Comparison of ENCODE assay signal across 15 cellular contexts in the genomic region with DNA sequence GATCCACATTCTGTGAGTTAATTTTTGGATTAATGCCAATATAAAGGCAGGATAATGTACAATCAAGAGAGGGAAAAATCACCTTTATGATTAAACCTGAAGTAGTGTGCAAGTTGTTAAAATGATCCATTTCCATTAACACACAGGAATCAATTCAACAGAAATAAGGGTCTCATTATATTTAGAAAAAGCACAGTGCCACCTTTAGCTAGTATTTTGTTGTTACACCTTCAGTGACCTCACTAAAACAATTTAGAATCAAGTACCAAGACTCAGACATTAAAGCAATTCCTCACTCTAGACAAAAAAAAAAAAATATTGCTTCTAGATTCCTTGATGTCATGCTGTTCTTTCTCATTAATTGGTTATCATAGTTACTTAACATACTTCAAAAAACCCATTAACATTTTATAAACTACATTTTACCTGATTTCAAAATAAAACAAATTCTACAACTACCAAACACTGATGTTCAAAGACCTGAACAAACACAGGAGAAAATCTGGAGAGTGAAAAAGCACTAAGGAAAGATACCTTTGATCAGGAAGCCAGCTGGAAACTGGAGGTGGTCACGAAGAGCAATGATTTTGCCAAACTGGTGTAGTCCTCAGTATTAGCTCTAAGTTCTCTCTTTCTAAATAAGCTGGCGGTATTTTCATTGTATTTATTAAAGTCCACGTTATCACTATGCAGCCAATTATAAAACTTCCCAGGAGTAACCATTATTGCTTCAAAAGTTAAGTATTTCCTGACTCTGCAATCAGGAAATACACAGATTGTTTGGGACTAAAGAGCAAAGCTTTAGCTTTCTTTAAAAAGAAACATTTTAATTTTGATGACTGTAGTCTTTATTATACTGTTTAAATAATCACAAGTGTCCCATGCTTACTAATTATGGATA.
A peak's percentile ranks its signal among the peaks of the same experiment; 100 is the strongest.
DNase-seq lines count a peak whose midpoint lies in the region; ATAC-seq and TF ChIP-seq lines count a peak whose summit lies in the region.
"Had no signal": no experiment of that assay in that cellular context is flagged by ENCODE, and none has a peak within 500 bp of the region (broad histone marks: within the 10 kb centered on the region; RNA-seq: fewer than 3 reads in every experiment).

No MANE protein-coding gene starts in this region.

- H3K4me1 ChIP-seq in mammary epithelial cell (ENCODE audit: insufficient read depth, low read length) (peaks cover 53% of the 10 kb centered on the region), gastrocnemius medialis (peaks cover 82 to 91% of the 10 kb centered on the region in 2 donors), lower lobe of right lung (peaks cover 29% of the 10 kb centered on the region)

- intact Hi-C loops in mammary epithelial cell (cut with micrococcal nuclease) (no loop called here), gastrocnemius medialis (cut with DNase I; ENCODE audit: low total_unique reads) (loop anchor here (10.0 kb wide), 1 partner anchor 388 kb away; no protein-coding TSS in a partner anchor), lower lobe of right lung (cut with DNase I) (no loop called here)

- peak overlapping the region; percentile 42 for H3K4me3 Mint-ChIP-seq in activated T-cell treated with anti-CD3 and anti-CD28 coated beads, Interleukin-2, amount 50 U/mL, for 4 hours

- H3K9me3 Mint-ChIP-seq in activated T-cell treated with anti-CD3 and anti-CD28 coated beads, Interleukin-2, amount 50 U/mL, for 4 hours: no peaks in the 10 kb centered on the region

- peaks cover 29% of the 10 kb centered on the region for H3K4me1 Mint-ChIP-seq in activated T-cell treated with anti-CD3 and anti-CD28 coated beads, Interleukin-2, amount 50 U/mL, for 4 hours (ENCODE audit: low read depth)

- no peaks in the 10 kb centered on the region for H3K36me3 Mint-ChIP-seq in activated T-cell treated with anti-CD3 and anti-CD28 coated beads, Interleukin-2, amount 50 U/mL, for 4 hours (ENCODE audit: insufficient read depth)

- peak overlapping the region; percentile 79 for H3K27ac ChIP-seq in mammary epithelial cell (ENCODE audit: insufficient read depth, low read depth, low read length)
- H3K27ac ChIP-seq in gastrocnemius medialis: peak overlapping the region; percentile 78 to 89 (median 84)
- H3K27ac ChIP-seq in lower lobe of right lung: no peak overlapping the region
- H3K27ac ChIP-seq: cardiac muscle cell had no signal

- CTCF ChIA-PET in mammary epithelial cell (lab: Charles Lee; ENCODE audit: low non-redundant PET): no interaction called here

- H3K36me3 ChIP-seq in mammary epithelial cell (ENCODE audit: insufficient read depth, low read length) (no peaks in the 10 kb centered on the region), gastrocnemius medialis (no peaks in the 10 kb centered on the region), lower lobe of right lung (no peaks in the 10 kb centered on the region)
- H3K36me3 ChIP-seq: cardiac muscle cell, MG63 had no signal

- H2AFZ ChIP-seq in mammary epithelial cell (ENCODE audit: low read depth, low read length): peak overlapping the region; percentile 3

- DNase-seq in activated T-cell treated with anti-CD3 and anti-CD28 coated beads, Interleukin-2, amount 50 U/mL, for 4 hours: no peak
- DNase-seq in activated T-cell treated with anti-CD3 and anti-CD28 coated beads for 4 hours (no peak), mammary epithelial cell (no peak), gastrocnemius medialis (no peak), lower lobe of right lung (no peak), NCI-H187 (lab: John Stamatoyannopoulos, UW) (no peak)
- DNase-seq: activated CD8-positive, alpha-beta memory T cell treated with anti-CD3 and anti-CD28 coated beads for 24 hours; AML-193; GDM1; H7; NCI-H510A treated with DMSO at 0.1 percent for 48 hours had no signal

- peak overlapping the region; percentile 43 for H3K4me2 ChIP-seq in mammary epithelial cell (ENCODE audit: insufficient read depth, low read depth, low read length)

- H4K20me1 ChIP-seq in mammary epithelial cell (ENCODE audit: insufficient read depth, low read length): no peaks in the 10 kb centered on the region

- H3K4me3 ChIP-seq in mammary epithelial cell (replicated peaks in 1 of 3; ENCODE audit: insufficient read depth in 1 of 3, low read depth in 2 of 3, low read length in 3 of 3) (no peak overlapping the region), gastrocnemius medialis (peak overlapping the region in 3 of 4 donors; percentile 32 to 41 (median 33)), lower lobe of right lung (no peak overlapping the region)
- H3K4me3 ChIP-seq: cardiac muscle cell, MG63 had no signal

- no peaks in the 10 kb centered on the region for H3K9me3 ChIP-seq in mammary epithelial cell (replicated peaks; ENCODE audit: insufficient read depth, low read length)
- no peaks in the 10 kb centered on the region for H3K9me3 ChIP-seq in gastrocnemius medialis
- no peaks in the 10 kb centered on the region for H3K9me3 ChIP-seq in lower lobe of right lung
- H3K9me3 ChIP-seq: MG63 had no signal

- WGBS in mammary epithelial cell (ENCODE audit: low coverage, missing lambda C conversion rate): 98% methylated on average over 3 of the region's 3 CpGs

- peaks cover 5% of the 10 kb centered on the region for H3K27me3 Mint-ChIP-seq in activated T-cell treated with anti-CD3 and anti-CD28 coated beads, Interleukin-2, amount 50 U/mL, for 4 hours (ENCODE audit: low read depth)

- H3K79me2 ChIP-seq in mammary epithelial cell (ENCODE audit: insufficient read depth, low read length): peaks cover 17% of the 10 kb centered on the region

- H3K9ac ChIP-seq in mammary epithelial cell (ENCODE audit: insufficient read depth, low read length): peak overlapping the region; percentile 33

- TF ChIP-seq POLR2A in gastrocnemius medialis (IDR thresholded peaks at IDR 0.05): no peak

- no TSS peak for BruUV-seq in mammary epithelial cell (replicated peaks; lab: Mats Ljungman, UMichigan)

- dilution Hi-C loops in mammary epithelial cell (cut with HindIII; ENCODE audit: low sequenced_read_pairs): no loop called here

- no peak for ATAC-seq in activated T-cell treated with anti-CD3 and anti-CD28 coated beads, Interleukin-2, amount 50 U/mL, for 4 hours
- ATAC-seq in HG03354 (IDR thresholded peaks at IDR 0.05; ENCODE audit: poor library complexity, severe bottlenecking, unreplicated experiment) (peak; percentile 28), gastrocnemius medialis (no peak), lower lobe of right lung (no peak), GM18868 (IDR thresholded peaks at IDR 0.05; ENCODE audit: unreplicated experiment) (no peak)

- H3K27me3 ChIP-seq in mammary epithelial cell (ENCODE audit: insufficient read depth, low read length): no peaks in the 10 kb centered on the region
- no peaks in the 10 kb centered on the region for H3K27me3 ChIP-seq in gastrocnemius medialis
- no peaks in the 10 kb centered on the region for H3K27me3 ChIP-seq in lower lobe of right lung (ENCODE audit: low read depth)
- H3K27me3 ChIP-seq: cardiac muscle cell, MG63 had no signal

- TF ChIP-seq CTCF in mammary epithelial cell (conservative IDR thresholded peaks at IDR 0.05 in 1 of 2, IDR thresholded peaks at IDR 0.05 in 1 of 2; ENCODE audit: extremely low read depth in 1 of 2, insufficient read depth in 1 of 2, low read depth in 1 of 2, low read length in 2 of 2): peak; percentile 4 to 5
- peak in 1 of 5 experiments; percentile 19 for TF ChIP-seq CTCF in gastrocnemius medialis (IDR thresholded peaks at IDR 0.05 in 4 of 5, conservative IDR thresholded peaks at IDR 0.05 in 1 of 5)
- no peak for TF ChIP-seq CTCF in lower lobe of right lung (IDR thresholded peaks at IDR 0.05)

- in situ Hi-C loops in mammary epithelial cell (cut with MboI; ENCODE audit: low sequenced_read_pairs in 2 of 2): loop anchor here in 1 of 2 donors (10.0 kb wide), 1 partner anchor 178 kb away; a partner anchor contains a TSS
- in situ Hi-C loops in gastrocnemius medialis (cut with MboI; ENCODE audit: low sequenced_read_pairs in 4 of 4): loop anchor here in 1 of 4 donors (5.0 kb wide), 1 partner anchor 116 kb away; a partner anchor contains a TSS

Comparison
In these comparisons a context has a peak if more than half of its experiments do, and no peak if none do; other contexts are left out.
1. H3K4me3 ChIP-seq: peak in gastrocnemius medialis (3 of 4); none in mammary epithelial cell (0 of 3) and lower lobe of right lung (single experiment).